In the genomic region with DNA sequence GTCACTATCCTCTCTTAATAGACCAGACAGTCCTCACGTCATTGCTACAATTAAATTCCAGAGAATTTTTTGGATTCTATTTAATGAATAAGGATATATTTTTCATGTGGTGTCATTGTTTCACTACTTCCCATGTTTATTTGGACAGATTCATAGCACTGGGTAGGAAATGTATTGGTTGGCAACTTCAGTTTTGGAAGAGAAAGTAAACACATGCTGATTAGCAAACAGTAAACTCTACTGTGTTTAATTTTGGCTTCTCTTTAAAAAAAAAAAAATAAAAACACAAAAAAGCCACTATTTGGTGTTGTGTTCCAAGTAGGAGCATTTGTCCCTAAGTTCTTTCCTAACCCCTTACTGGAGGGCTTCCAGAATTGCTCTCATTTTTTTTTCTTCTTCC, we compare ENCODE assay signal across 20 cellular contexts.
DNase-seq lines count a peak whose midpoint lies in the region; ATAC-seq and TF ChIP-seq lines count a peak whose summit lies in the region.
"Had no signal": no experiment of that assay in that cellular context is flagged by ENCODE, and none has a peak within 500 bp of the region (broad histone marks: within the 10 kb centered on the region; RNA-seq: fewer than 3 reads in every experiment).

No MANE protein-coding gene starts in this region.

- H3K27me3 ChIP-seq in uterus: no peaks in the 10 kb centered on the region
- H3K27me3 ChIP-seq: BE2C had no signal

- TF ChIP-seq POLR2A in uterus (IDR thresholded peaks at IDR 0.05): no peak

- no peaks in the 10 kb centered on the region for H3K36me3 ChIP-seq in uterus
- H3K36me3 ChIP-seq: BE2C had no signal

- DNase-seq in Right ventricle myocardium superior (no peak), left ventricle myocardium superior (no peak), globus pallidus (ENCODE audit: low spot score) (peak; percentile 20), midbrain (lab: John Stamatoyannopoulos, UW) (peak; percentile 17), uterus (no peak), NCI-H146 (lab: John Stamatoyannopoulos, UW) (no peak), KBM-7 (no peak), CD1c-positive myeloid dendritic cell (ENCODE audit: extremely low spot score) (no peak)
- DNase-seq: 8988T; activated CD4-positive, alpha-beta T cell treated with anti-CD3 and anti-CD28 coated beads for 4 hours; BE2C; Caco-2; cerebellar nuclear complex; effector CD8-positive, alpha-beta T cell; naive thymus-derived CD4-positive, alpha-beta T cell; NCI-H1092 treated with DMSO at 0.1 percent for 48 hours; NCI-H2107; NCI-H524; small intestine; stimulated activated CD4-positive, alpha-beta T cell treated with anti-CD3 and anti-CD28 coated beads, Interleukin-4, amount 100 ng/mL, for 24 hours had no signal

- H3K4me3 ChIP-seq in uterus: no peak overlapping the region

- ATAC-seq in Right ventricle myocardium superior (ENCODE audit: poor library complexity) (peak; percentile 36), left ventricle myocardium superior (no peak)
- ATAC-seq: naive thymus-derived CD4-positive, alpha-beta T cell had no signal

- in situ Hi-C loops in KBM-7 (cut with MboI; ENCODE audit: low pct_unique_long_range_greater_than_20kb, low sequenced_read_pairs): no loop called here

- H3K4me1 ChIP-seq in uterus: no peaks in the 10 kb centered on the region

- TF ChIP-seq CTCF in uterus (IDR thresholded peaks at IDR 0.05): no peak

- H3K27ac ChIP-seq in uterus: peak overlapping the region; percentile 10 to 26

- no peaks in the 10 kb centered on the region for H3K9me3 ChIP-seq in uterus
- H3K9me3 ChIP-seq: BE2C, Caco-2 had no signal

- intact Hi-C loops in Right ventricle myocardium superior (cut with DNase I): no loop called here
- intact Hi-C loops in left ventricle myocardium superior (cut with micrococcal nuclease): no loop called here
- intact Hi-C loops in uterus (cut with DNase I; ENCODE audit: low total_unique reads): no loop called here

Comparison
In these comparisons a context has a peak if more than half of its experiments do, and no peak if none do; other contexts are left out.
1. DNase-seq: peak in globus pallidus (single experiment) and midbrain (single experiment); none in Right ventricle myocardium superior (single experiment), left ventricle myocardium superior (single experiment), uterus (0 of 2), NCI-H146 (single experiment), KBM-7 (single experiment) and CD1c-positive myeloid dendritic cell (single experiment).